ENCODE assay signal across 1 cellular context in genomic region chr5:912356-913091, GRCh38.
TF ChIP-seq lines count a peak whose summit lies in the region.

No MANE protein-coding gene starts in this region.

TF ChIP-seq in GM23338, 12 proteins besides CTCF, POLR2A, EP300 and RAD21 (continued from another document):
- TF ChIP-seq ZNF462 (CRISPR knock-in tag; IDR thresholded peaks at IDR 0.05) (no peak), ZNF331 (CRISPR knock-in tag; IDR thresholded peaks at IDR 0.05; ENCODE audit: low read depth) (no peak), NANOG (IDR thresholded peaks at IDR 0.05; ENCODE audit: borderline replicate concordance) (no peak), ZNF114 (CRISPR knock-in tag; IDR thresholded peaks at IDR 0.05) (no peak), JUNB (IDR thresholded peaks at IDR 0.05; ENCODE audit: unreplicated experiment) (no peak), EZH2 (IDR thresholded peaks at IDR 0.05; ENCODE audit: low read depth, unreplicated experiment) (no peak), CREB1 (CRISPR knock-in tag; IDR thresholded peaks at IDR 0.05; ENCODE audit: low read depth) (no peak)
